ENCODE assay signal across 8 cellular contexts in the genomic region with DNA sequence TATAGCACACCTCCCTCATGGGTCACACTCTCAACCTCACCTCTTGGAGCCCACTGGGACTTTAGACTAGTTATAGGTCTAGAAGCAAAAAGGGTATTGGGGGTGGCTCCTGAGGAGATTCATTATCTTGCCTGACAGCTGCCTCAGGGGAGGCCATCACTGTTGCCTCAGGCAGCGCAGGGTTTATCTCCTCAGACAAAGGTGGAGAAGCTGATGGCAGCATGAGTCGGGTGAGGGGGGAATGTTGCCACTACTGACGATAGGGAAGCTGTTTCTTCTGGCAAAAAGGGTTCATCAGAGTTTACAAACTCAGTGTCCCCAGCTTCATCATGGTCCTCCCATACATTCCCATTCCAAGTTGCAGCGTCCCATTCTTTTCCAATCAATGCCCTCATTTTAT.
"Had no signal": no experiment of that assay in that cellular context is flagged by ENCODE, and none has a peak within 500 bp of the region (broad histone marks: within the 10 kb centered on the region; RNA-seq: fewer than 3 reads in every experiment).

No MANE protein-coding gene starts in this region.

- H3K4me3 ChIP-seq: GM12878 had no signal

- FAIRE-seq: G401.6, GM12878, GM12891, GM12892, GM18507, GM19239 had no signal

- DNase-seq: GDM1, GF-D8 had no signal

- ATAC-seq: GM12878 had no signal
